10 cellular contexts compared by ENCODE assay signal in the genomic region with DNA sequence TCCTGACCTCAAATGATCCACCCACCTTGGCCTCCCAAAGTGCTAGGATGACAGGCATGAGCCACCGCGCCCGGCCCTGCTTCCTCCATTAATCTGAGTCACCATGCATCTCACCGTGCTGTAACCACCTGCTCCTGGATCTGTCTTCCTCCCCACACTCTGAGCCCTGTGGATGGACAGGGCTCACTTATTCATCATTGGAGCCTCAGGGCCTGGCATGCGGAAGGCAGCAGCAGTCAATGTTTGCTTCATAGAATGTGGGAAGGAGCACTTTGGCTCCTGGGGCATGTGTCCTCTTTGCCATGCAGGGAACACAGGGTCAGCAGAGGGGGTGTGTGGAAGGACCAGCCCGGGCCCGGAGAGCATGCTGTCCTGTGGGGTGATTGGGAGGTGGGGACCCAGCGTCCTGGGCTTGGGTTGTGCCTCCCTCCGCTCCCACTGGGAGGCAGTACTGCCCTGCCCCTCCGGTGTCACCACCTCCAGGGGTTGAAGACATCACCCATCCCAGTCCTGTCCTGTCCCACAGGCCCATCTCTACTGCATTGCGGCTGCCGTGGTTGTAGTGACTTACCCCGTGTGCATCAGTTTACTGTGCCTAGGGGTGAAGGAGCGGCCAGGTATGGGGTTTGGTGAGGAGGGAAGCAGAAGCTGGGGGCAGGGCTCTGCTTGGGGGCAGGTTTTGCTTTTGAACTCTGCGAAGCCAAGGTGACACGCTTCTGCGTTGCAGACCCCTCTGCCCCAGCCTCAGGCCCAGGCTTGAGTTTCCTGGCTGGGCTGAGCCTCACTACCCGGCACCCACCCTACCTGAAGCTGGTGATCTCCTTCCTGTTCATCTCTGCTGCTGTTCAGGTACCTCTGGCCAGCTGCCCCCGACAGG. TPM values are rescaled to one million over a fixed set of nuclear protein-coding genes. Genes with fewer than 3 reads are reported as not detected.
DNase-seq lines count a peak whose midpoint lies in the region; ATAC-seq and TF ChIP-seq lines count a peak whose summit lies in the region.
"Had no signal": no experiment of that assay in that cellular context is flagged by ENCODE, and none has a peak within 500 bp of the region (broad histone marks: within the 10 kb centered on the region; RNA-seq: fewer than 3 reads in every experiment).

No MANE protein-coding gene starts in this region.

- H3K9me3 ChIP-seq in PC-9 (ENCODE audit: insufficient read depth, low read depth) = no peaks in the 10 kb centered on the region

- H3K4me3 ChIP-seq in PC-9 (no peak overlapping the region), epithelial cell of proximal tubule (ENCODE audit: low read depth, low read length) (no peak overlapping the region)

- no peaks in the 10 kb centered on the region for H3K9me3 Mint-ChIP-seq in stimulated activated effector memory CD8-positive, alpha-beta T cell treated with anti-CD3 and anti-CD28 coated beads, Interleukin-12 subunit alpha, Interleukin-12 subunit beta, amount 100 ng/mL, for 72 hours
- H3K9me3 Mint-ChIP-seq: natural killer cell had no signal

- no peak overlapping the region for H3K27ac Mint-ChIP-seq in stimulated activated effector memory CD8-positive, alpha-beta T cell treated with anti-CD3 and anti-CD28 coated beads, Interleukin-12 subunit alpha, Interleukin-12 subunit beta, amount 100 ng/mL, for 72 hours
- H3K27ac Mint-ChIP-seq: activated naive CD8-positive, alpha-beta T cell; natural killer cell had no signal

- peaks cover 8% of the 10 kb centered on the region for H3K36me3 Mint-ChIP-seq in stimulated activated effector memory CD8-positive, alpha-beta T cell treated with anti-CD3 and anti-CD28 coated beads, Interleukin-12 subunit alpha, Interleukin-12 subunit beta, amount 100 ng/mL, for 72 hours
- H3K36me3 Mint-ChIP-seq: activated naive CD8-positive, alpha-beta T cell; natural killer cell had no signal

- peak; percentile 59 for DNase-seq in activated CD8-positive, alpha-beta memory T cell treated with anti-CD3 and anti-CD28 coated beads, Interleukin-2, amount 50 U/mL, for 48 hours
- DNase-seq in activated CD8-positive, alpha-beta memory T cell treated with anti-CD3 and anti-CD28 coated beads for 24 hours = no peak
- peak; percentile 71 to 96 for DNase-seq in PC-9
- no peak for DNase-seq in epithelial cell of proximal tubule (ENCODE audit: low read depth)
- no peak for DNase-seq in stimulated activated effector memory CD8-positive, alpha-beta T cell treated with anti-CD3 and anti-CD28 coated beads, Interleukin-12 subunit alpha, Interleukin-12 subunit beta, amount 100 ng/mL, for 72 hours (ENCODE audit: low spot score in 2 of 2)
- DNase-seq in glomerular visceral epithelial cell (ENCODE audit: extremely low spot score) = no peak
- DNase-seq in NCI-H1436 treated with DMSO at 0.1 percent for 48 hours (lab: John Stamatoyannopoulos, UW) = no peak
- DNase-seq: natural killer cell had no signal

- POLR2A ChIA-PET in PC-9 (lab: Charles Lee; ENCODE audit: unreplicated experiment) = no interaction called here

- TF ChIP-seq CTCF in PC-9 (conservative IDR thresholded peaks at IDR 0.05) (peak; percentile 53), epithelial cell of proximal tubule (conservative IDR thresholded peaks at IDR 0.05; ENCODE audit: low read depth, low read length) (peak; percentile 42)

- CTCF ChIA-PET in PC-9 (lab: Charles Lee) = interaction anchor here (0.6 kb wide), 1 partner anchor 219 kb away, joined by 3 read pairs; no protein-coding TSS in a partner anchor

- no peak overlapping the region for H3K4me3 Mint-ChIP-seq in stimulated activated effector memory CD8-positive, alpha-beta T cell treated with anti-CD3 and anti-CD28 coated beads, Interleukin-12 subunit alpha, Interleukin-12 subunit beta, amount 100 ng/mL, for 72 hours
- H3K4me3 Mint-ChIP-seq: activated naive CD8-positive, alpha-beta T cell; natural killer cell had no signal

- H4K20me1 ChIP-seq in PC-9 (ENCODE audit: insufficient read depth) = no peaks in the 10 kb centered on the region

- ATAC-seq in stimulated activated effector memory CD8-positive, alpha-beta T cell treated with anti-CD3 and anti-CD28 coated beads, Interleukin-12 subunit alpha, Interleukin-12 subunit beta, amount 100 ng/mL, for 72 hours = peak; percentile 62
- no peak for ATAC-seq in HG03520 (IDR thresholded peaks at IDR 0.05; ENCODE audit: unreplicated experiment)

- no TSS peak for BruUV-seq in PC-9 (replicated peaks; lab: Mats Ljungman, UMichigan)

- H2AFZ ChIP-seq in PC-9 = no peak overlapping the region

- H3K79me2 ChIP-seq in PC-9 (ENCODE audit: low read depth) = no peaks in the 10 kb centered on the region

- H3F3A ChIP-seq in PC-9 (ENCODE audit: insufficient read depth, low read depth) = peaks cover 33% of the 10 kb centered on the region

- no peaks in the 10 kb centered on the region for H3K36me3 ChIP-seq in PC-9 (ENCODE audit: low read depth)

- no peaks in the 10 kb centered on the region for H3K9me2 ChIP-seq in PC-9 (ENCODE audit: insufficient read depth)

- H3K4me1 ChIP-seq in PC-9 (replicated peaks; ENCODE audit: insufficient read depth) = peaks cover 29% of the 10 kb centered on the region

- peak overlapping the region; percentile 47 for H3K27ac ChIP-seq in PC-9

- no peaks in the 10 kb centered on the region for H3K27me3 ChIP-seq in PC-9 (ENCODE audit: insufficient read depth, low read depth)

- 0 out of 2 replicates have a peak overlapping the region, but pooled peaks have one; percentile 6 for H3K4me2 ChIP-seq in PC-9

- intact Hi-C loops in PC-9 (cut with micrococcal nuclease; ENCODE audit: unreplicated experiment) = no loop called here

- H3K4me1 Mint-ChIP-seq in stimulated activated effector memory CD8-positive, alpha-beta T cell treated with anti-CD3 and anti-CD28 coated beads, Interleukin-12 subunit alpha, Interleukin-12 subunit beta, amount 100 ng/mL, for 72 hours = peaks cover 9% of the 10 kb centered on the region

RNA-seq across cellular contexts. Expression of a gene that starts 11.5 kb away (rescaled TPM):
- total RNA-seq in PC-9 (2021) = 0.78 and 1.1 TPM in 2 replicates
- 0.06 and 0.43 TPM in 2 replicates for total RNA-seq in epithelial cell of proximal tubule

RNA-seq across cellular contexts. Expression of a gene that starts 25.8 kb away (rescaled TPM):
- total RNA-seq in PC-9 (2021) = 7.9 and 13.5 TPM in 2 replicates
- 7.7 and 13.8 TPM in 2 replicates for total RNA-seq in epithelial cell of proximal tubule

RNA-seq across cellular contexts. Expression of a gene that starts 28.2 kb away (rescaled TPM):
- total RNA-seq in PC-9 (2021) = 4.5 and 4.6 TPM in 2 replicates
- 12.4 and 20.6 TPM in 2 replicates for total RNA-seq in epithelial cell of proximal tubule

RNA-seq across cellular contexts. Expression of a gene that starts 54.8 kb away (rescaled TPM):
- total RNA-seq in PC-9 (2021) = 106 and 123 TPM in 2 replicates
- total RNA-seq in epithelial cell of proximal tubule = 159 and 226 TPM in 2 replicates

Comparison
In these comparisons a context has a peak if more than half of its experiments do, and no peak if none do; other contexts are left out.
1. DNase-seq: peak in activated CD8-positive, alpha-beta memory T cell treated with anti-CD3 and anti-CD28 coated beads, Interleukin-2, amount 50 U/mL, for 48 hours (single experiment) and PC-9 (2 of 2); none in activated CD8-positive, alpha-beta memory T cell treated with anti-CD3 and anti-CD28 coated beads for 24 hours (single experiment), epithelial cell of proximal tubule (single experiment), stimulated activated effector memory CD8-positive, alpha-beta T cell treated with anti-CD3 and anti-CD28 coated beads, Interleukin-12 subunit alpha, Interleukin-12 subunit beta, amount 100 ng/mL, for 72 hours (0 of 2), glomerular visceral epithelial cell (single experiment) and NCI-H1436 treated with DMSO at 0.1 percent for 48 hours (single experiment).